ENCODE assay signal across 8 cellular contexts in the genomic region with DNA sequence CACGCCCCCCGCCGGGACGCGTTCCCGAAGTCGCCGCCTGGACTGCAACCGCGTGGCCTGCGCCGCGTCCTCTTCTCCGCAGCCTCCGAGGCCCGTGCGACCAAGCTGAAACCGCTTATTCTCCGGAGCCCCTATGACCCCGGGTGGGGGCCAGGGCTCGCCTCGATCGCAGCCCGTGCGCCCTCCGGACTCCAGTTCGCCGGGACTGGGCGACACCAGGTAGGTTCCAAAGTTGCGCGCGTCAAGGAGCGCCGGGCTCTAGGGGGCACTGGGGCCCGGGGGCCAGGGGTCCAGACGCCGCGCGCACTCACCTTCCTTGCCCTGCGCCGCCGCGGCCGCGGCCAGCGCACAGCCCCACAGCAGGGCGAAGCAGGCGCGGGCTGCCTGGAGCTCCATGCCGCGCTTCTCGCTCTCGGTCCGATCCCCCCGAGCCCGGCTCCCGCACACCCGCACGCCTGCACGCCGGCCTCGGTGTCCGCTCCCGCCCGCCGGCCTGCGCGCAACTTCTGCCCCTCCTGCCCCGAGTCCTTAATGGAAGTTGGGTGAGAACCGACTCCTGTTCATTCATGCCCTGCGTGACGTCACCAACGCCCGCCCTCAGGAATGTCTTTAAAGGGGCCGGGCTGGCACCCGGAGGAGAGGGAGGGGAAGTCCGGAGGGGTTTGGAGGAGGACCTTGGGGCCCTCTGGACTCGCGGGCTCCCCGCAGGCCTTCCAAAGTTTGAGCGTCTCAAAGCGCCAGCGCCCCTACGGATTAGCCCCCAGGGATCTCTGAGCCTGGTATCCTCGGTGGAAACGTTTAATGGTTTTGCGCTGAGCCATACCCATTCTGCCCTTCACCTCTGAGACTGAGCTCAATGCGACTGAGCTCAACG. TPM values are rescaled to one million over a fixed set of nuclear protein-coding genes. Genes with fewer than 3 reads are reported as not detected.
A peak's percentile ranks its signal among the peaks of the same experiment; 100 is the strongest.
DNase-seq lines count a peak whose midpoint lies in the region; ATAC-seq and TF ChIP-seq lines count a peak whose summit lies in the region.

A gene (minus strand): TSS at position 533 of the 874 bp plus-strand sequence. CDS start 137 bp downstream, at position 396.

- no peak within 1 kb of the TSS for H3K27ac ChIP-seq in CD4-positive, alpha-beta T cell (ENCODE audit: low read depth, low read length)
- peak within 1 kb of the TSS; percentile 85 for H3K27ac ChIP-seq in HUES48 (ENCODE audit: low read depth, low read length)
- peak within 1 kb of the TSS; percentile 25 to 90 (median 84) for H3K27ac ChIP-seq in gastroesophageal sphincter

- CTCF ChIA-PET in CD4-positive, alpha-beta T cell (lab: Charles Lee) = no interaction called here

- POLR2A ChIA-PET in CD4-positive, alpha-beta T cell (lab: Charles Lee) = interaction anchor here (1.1 to 1.6 kb wide), 3 partner anchors 8 to 12 kb away, joined by 3 to 4 read pairs (median 4); no protein-coding TSS in a partner anchor

- no peak for ATAC-seq in CD4-positive, alpha-beta T cell (ENCODE audit: poor library complexity)
- ATAC-seq in gastroesophageal sphincter (peak; percentile 81), GM18909 (IDR thresholded peaks at IDR 0.05; ENCODE audit: poor library complexity, unreplicated experiment) (no peak), HG03175 (IDR thresholded peaks at IDR 0.05; ENCODE audit: unreplicated experiment) (no peak), GM19324 (IDR thresholded peaks at IDR 0.05; ENCODE audit: low FRiP score, unreplicated experiment) (no peak)

- peaks cover 3% of the 10 kb centered on the region for H3K27me3 Mint-ChIP-seq in CD4-positive, alpha-beta T cell
- peaks cover 33% of the 10 kb centered on the region for H3K27me3 Mint-ChIP-seq in activated naive CD8-positive, alpha-beta T cell treated with anti-CD3 and anti-CD28 coated beads for 36 hours
- peaks cover 1% of the 10 kb centered on the region for H3K27me3 Mint-ChIP-seq in nephron progenitor cell (ENCODE audit: low read depth, poor library complexity)

- no peaks in the 10 kb centered on the region for H3K9me3 ChIP-seq in CD4-positive, alpha-beta T cell (ENCODE audit: control insufficient read depth, low read length)
- H3K9me3 ChIP-seq in HUES48 (ENCODE audit: control insufficient read depth, insufficient read depth, low read length) (no peaks in the 10 kb centered on the region), gastroesophageal sphincter (no peaks in the 10 kb centered on the region)

- H3K4me1 ChIP-seq in HUES48 (ENCODE audit: control insufficient read depth, insufficient read depth, low read length) = peaks cover 37% of the 10 kb centered on the region
- peaks cover 0 to 58% (median 8%) of the 10 kb centered on the region in 3 donors for H3K4me1 ChIP-seq in gastroesophageal sphincter

- H3K27ac Mint-ChIP-seq in CD4-positive, alpha-beta T cell = no peak within 1 kb of the TSS
- no peak within 1 kb of the TSS for H3K27ac Mint-ChIP-seq in activated naive CD8-positive, alpha-beta T cell treated with anti-CD3 and anti-CD28 coated beads for 36 hours
- peak within 1 kb of the TSS; percentile 99 for H3K27ac Mint-ChIP-seq in nephron progenitor cell

- no peak for TF ChIP-seq CTCF in CD4-positive, alpha-beta T cell (IDR thresholded peaks at IDR 0.05)
- TF ChIP-seq CTCF in gastroesophageal sphincter (IDR thresholded peaks at IDR 0.05) (no peak), nephron progenitor cell (IDR thresholded peaks at IDR 0.05) (no peak)

- intact Hi-C loops in CD4-positive, alpha-beta T cell (cut with DNase I, micrococcal nuclease) = loop anchor here in 1 of 2 experiments (1.0 kb wide), 1 partner anchor 13 kb away; no protein-coding TSS in a partner anchor

- H3K36me3 ChIP-seq in HUES48 (ENCODE audit: control insufficient read depth, insufficient read depth, low read length) (no peaks in the 10 kb centered on the region), gastroesophageal sphincter (no peaks in the 10 kb centered on the region)

- TF ChIP-seq POLR2A in gastroesophageal sphincter (IDR thresholded peaks at IDR 0.05) = peak; percentile 80 to 82

- H3K4me3 ChIP-seq in HUES48 (ENCODE audit: low read depth, low read length) = peak within 1 kb of the TSS; percentile 85
- H3K4me3 ChIP-seq in gastroesophageal sphincter = peak within 1 kb of the TSS; percentile 38 to 83

- no peaks in the 10 kb centered on the region for H3K36me3 Mint-ChIP-seq in CD4-positive, alpha-beta T cell (ENCODE audit: low read depth)
- no peaks in the 10 kb centered on the region for H3K36me3 Mint-ChIP-seq in activated naive CD8-positive, alpha-beta T cell treated with anti-CD3 and anti-CD28 coated beads for 36 hours
- H3K36me3 Mint-ChIP-seq in nephron progenitor cell (ENCODE audit: low read depth) = no peaks in the 10 kb centered on the region

- 0% methylated on average over 3 of the region's 89 CpGs; no CpG with 5 or more reads in 1 of the 2 donors for WGBS in gastroesophageal sphincter (ENCODE audit: low coverage in 1 of 2), 2 donors

- H3K4me3 Mint-ChIP-seq in CD4-positive, alpha-beta T cell = peak within 1 kb of the TSS; percentile 81
- peak within 1 kb of the TSS; percentile 32 for H3K4me3 Mint-ChIP-seq in activated naive CD8-positive, alpha-beta T cell treated with anti-CD3 and anti-CD28 coated beads for 36 hours
- peak within 1 kb of the TSS; percentile 92 for H3K4me3 Mint-ChIP-seq in nephron progenitor cell

- DNase-seq in CD4-positive, alpha-beta T cell = no peak
- no peak for DNase-seq in activated naive CD8-positive, alpha-beta T cell treated with anti-CD3 and anti-CD28 coated beads for 36 hours
- DNase-seq in nephron progenitor cell = peak; percentile 94

- no peak for TF ChIP-seq EP300 in gastroesophageal sphincter (IDR thresholded peaks at IDR 0.05)

- H3K9ac ChIP-seq in HUES48 (ENCODE audit: low read depth, low read length) = peak within 1 kb of the TSS; percentile 77

- peaks cover 14% of the 10 kb centered on the region for H3K27me3 ChIP-seq in CD4-positive, alpha-beta T cell (ENCODE audit: control insufficient read depth, insufficient read depth, low read length)
- H3K27me3 ChIP-seq in HUES48 (ENCODE audit: control insufficient read depth, insufficient read depth, low read length) = peaks cover 21% of the 10 kb centered on the region
- H3K27me3 ChIP-seq in gastroesophageal sphincter = no peaks in the 10 kb centered on the region

- H3K4me1 Mint-ChIP-seq in CD4-positive, alpha-beta T cell (ENCODE audit: low read depth) = peaks cover 63% of the 10 kb centered on the region
- H3K4me1 Mint-ChIP-seq in activated naive CD8-positive, alpha-beta T cell treated with anti-CD3 and anti-CD28 coated beads for 36 hours = peaks cover 22% of the 10 kb centered on the region
- H3K4me1 Mint-ChIP-seq in nephron progenitor cell = peaks cover 61% of the 10 kb centered on the region

- H3K9me3 Mint-ChIP-seq in CD4-positive, alpha-beta T cell = no peaks in the 10 kb centered on the region
- no peaks in the 10 kb centered on the region for H3K9me3 Mint-ChIP-seq in activated naive CD8-positive, alpha-beta T cell treated with anti-CD3 and anti-CD28 coated beads for 36 hours
- no peaks in the 10 kb centered on the region for H3K9me3 Mint-ChIP-seq in nephron progenitor cell

RNA-seq across cellular contexts. Expression of the gene that starts here (rescaled TPM):
- total RNA-seq in CD4-positive, alpha-beta T cell = under 1 TPM in 1 of 2 experiments, not detected in 1; 0.22 TPM
- total RNA-seq in activated naive CD8-positive, alpha-beta T cell treated with anti-CD3 and anti-CD28 coated beads for 36 hours = under 1 TPM in 1 of 2 experiments, not detected in 1; 0.08 TPM
- total RNA-seq in gastroesophageal sphincter = 10 to 100 TPM in 2 of 4 donors, 1 to 10 TPM in 2; 8.9 to 16.1 (median 12.4) TPM

Comparison
In these comparisons a context has a peak if more than half of its experiments do, and no peak if none do; other contexts are left out.
1. RNA of the gene that starts here (total RNA-seq): 8.9 to 16.1 TPM in gastroesophageal sphincter; 0.22 TPM in CD4-positive, alpha-beta T cell and 0.08 TPM in activated naive CD8-positive, alpha-beta T cell treated with anti-CD3 and anti-CD28 coated beads for 36 hours; every median in the first group is over 4 times any median in the second.
2. H3K4me3 Mint-ChIP-seq: peak in every context shown above with its lines; median percentile 92 in nephron progenitor cell; 81 in CD4-positive, alpha-beta T cell; 32 in activated naive CD8-positive, alpha-beta T cell treated with anti-CD3 and anti-CD28 coated beads for 36 hours.